ENCODE assay signal across 9 cellular contexts in the genomic region with DNA sequence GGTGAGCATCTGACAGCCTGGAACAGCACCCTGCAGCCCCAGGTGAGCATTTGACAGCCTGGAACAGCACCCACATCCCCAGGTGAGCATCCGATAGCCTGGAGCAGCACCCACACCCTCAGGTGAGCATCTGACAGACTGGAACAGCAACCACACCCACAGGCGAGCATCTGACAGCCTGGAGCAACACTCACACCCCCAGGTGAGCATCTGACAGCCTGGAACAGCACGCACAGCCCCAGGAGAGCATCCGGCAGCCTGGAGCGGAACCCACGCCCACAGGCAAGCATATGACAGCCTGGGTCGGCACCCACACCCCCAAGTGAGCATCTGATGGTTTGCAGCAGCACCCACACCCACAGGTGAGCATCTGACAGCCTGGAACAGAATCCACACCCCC. TPM values are rescaled to one million over a fixed set of nuclear protein-coding genes. Genes with fewer than 3 reads are reported as not detected.
DNase-seq lines count a peak whose midpoint lies in the region; FAIRE-seq and TF ChIP-seq lines count a peak whose summit lies in the region.
"Not testable (repeated sequence)": the region's sequence is repeated elsewhere in the genome, so short reads cannot be mapped to it uniquely, and the experiment has no call there.
"Had no signal": no experiment of that assay in that cellular context is flagged by ENCODE, and none has a peak within 500 bp of the region (broad histone marks: within the 10 kb centered on the region; RNA-seq: fewer than 3 reads in every experiment).

No MANE protein-coding gene starts in this region.

- CTCF ChIA-PET in activated naive CD4-positive, alpha-beta T cell treated with anti-CD3 and anti-CD28 coated beads for 36 hours (lab: Charles Lee) = not testable (repeated sequence)

- H3K27ac Mint-ChIP-seq in activated naive CD4-positive, alpha-beta T cell treated with anti-CD3 and anti-CD28 coated beads for 36 hours; osteocyte (ENCODE audit: unreplicated experiment): not testable (repeated sequence)

- H3K9me3 ChIP-seq in kidney (ENCODE audit: control insufficient read depth in 1 of 2, low read length in 2 of 2); suprapubic skin: not testable (repeated sequence)

- H3K9ac ChIP-seq in kidney (ENCODE audit: low read length in 2 of 2) = not testable (repeated sequence)

- H3K36me3 ChIP-seq in kidney (ENCODE audit: control insufficient read depth in 1 of 2, insufficient read depth in 2 of 2, low read length in 2 of 2); suprapubic skin: not testable (repeated sequence)

- H3K4me1 ChIP-seq in kidney (ENCODE audit: control insufficient read depth in 1 of 2, insufficient read depth in 1 of 2, low read depth in 1 of 2, low read length in 2 of 2); suprapubic skin: not testable (repeated sequence)

- peaks cover 26% of the 10 kb centered on the region for H3K27me3 Mint-ChIP-seq in activated naive CD4-positive, alpha-beta T cell treated with anti-CD3 and anti-CD28 coated beads for 36 hours (ENCODE audit: low read depth)
- not testable (repeated sequence) for H3K27me3 Mint-ChIP-seq in osteocyte (ENCODE audit: unreplicated experiment)

- not testable (repeated sequence) for H3K36me3 Mint-ChIP-seq in activated naive CD4-positive, alpha-beta T cell treated with anti-CD3 and anti-CD28 coated beads for 36 hours (ENCODE audit: low read depth); osteocyte (ENCODE audit: unreplicated experiment)

- DNase-seq in DMS53 (lab: John Stamatoyannopoulos, UW) (peak; percentile 51), NCI-H446 treated with DMSO at 0.1 percent for 48 hours (lab: John Stamatoyannopoulos, UW) (peak; percentile 3), erythroblast (lab: John Stamatoyannopoulos, UW) (peak; percentile 4 to 16), kidney (peak; percentile 94), osteocyte (ENCODE audit: extremely low spot score, unreplicated experiment) (peak; percentile 88), suprapubic skin (ENCODE audit: low spot score in 2 of 2) (peak; percentile 86 to 90)
- DNase-seq in activated CD4-positive, CD25-positive, alpha-beta regulatory T cell treated with anti-CD3 and anti-CD28 coated beads, Interleukin-2, amount 50 U/mL, for 72 hours = peak; percentile 42
- DNase-seq in activated naive CD4-positive, alpha-beta T cell treated with anti-CD3 and anti-CD28 coated beads for 36 hours = peak; percentile 30

- H3K27me3 ChIP-seq in suprapubic skin = peaks cover 13% of the 10 kb centered on the region

- intact Hi-C loops in activated naive CD4-positive, alpha-beta T cell treated with anti-CD3 and anti-CD28 coated beads for 36 hours (cut with micrococcal nuclease); kidney (cut with DNase I): not testable (repeated sequence)

- TF ChIP-seq POLR2A in erythroblast (IDR thresholded peaks at IDR 0.05; ENCODE audit: low read length); suprapubic skin (IDR thresholded peaks at IDR 0.05): not testable (repeated sequence)

- not testable (repeated sequence) for H3K4me1 Mint-ChIP-seq in activated naive CD4-positive, alpha-beta T cell treated with anti-CD3 and anti-CD28 coated beads for 36 hours (ENCODE audit: low read depth); osteocyte (ENCODE audit: unreplicated experiment)

- H3K4me3 Mint-ChIP-seq in activated naive CD4-positive, alpha-beta T cell treated with anti-CD3 and anti-CD28 coated beads for 36 hours; osteocyte (ENCODE audit: unreplicated experiment): not testable (repeated sequence)

- TF ChIP-seq EP300 in suprapubic skin (IDR thresholded peaks at IDR 0.05) = not testable (repeated sequence)

- H3K27ac ChIP-seq in kidney (ENCODE audit: low read depth in 2 of 2, low read length in 2 of 2); suprapubic skin: not testable (repeated sequence)

- TF ChIP-seq CTCF in kidney (IDR thresholded peaks at IDR 0.05; ENCODE audit: borderline replicate concordance, extremely low read depth, insufficient read depth); osteocyte (IDR thresholded peaks at IDR 0.05); suprapubic skin (IDR thresholded peaks at IDR 0.05): not testable (repeated sequence)

- not testable (repeated sequence) for H3K4me3 ChIP-seq in kidney (ENCODE audit: low read length in 2 of 2); suprapubic skin

- 48% methylated on average over 7 of the region's 7 CpGs for WGBS in suprapubic skin

- not testable (repeated sequence) for H3K9me3 Mint-ChIP-seq in activated naive CD4-positive, alpha-beta T cell treated with anti-CD3 and anti-CD28 coated beads for 36 hours; osteocyte (ENCODE audit: unreplicated experiment)

- not testable (repeated sequence) for FAIRE-seq in kidney (lab: Jason Lieb, UNC)

RNA-seq across cellular contexts. Expression of gene MMEL1, which starts 51.2 kb away (rescaled TPM):
- total RNA-seq in activated naive CD4-positive, alpha-beta T cell treated with anti-CD3 and anti-CD28 coated beads for 36 hours = 1 to 10 TPM; 1.2 to 1.5 TPM
- total RNA-seq in kidney (4.0 TPM), osteocyte (not detected in 2 replicates), suprapubic skin (1 to 10 TPM in 2 of 4 donors, not detected in 2; 2.2 to 2.6 TPM)
- polyA plus RNA-seq in kidney (ENCODE audit: insufficient read depth, low read depth, low replicate concordance) = 8.5 TPM
- total RNA-seq: bronchial epithelial cell had no signal

Comparison
In these comparisons a context has a peak if more than half of its experiments do, and no peak if none do; other contexts are left out.
1. DNase-seq: peak in every context shown above with its lines; median percentile 94 in kidney; 88 in osteocyte; 88 in suprapubic skin; 51 in DMS53; 42 in activated CD4-positive, CD25-positive, alpha-beta regulatory T cell treated with anti-CD3 and anti-CD28 coated beads, Interleukin-2, amount 50 U/mL, for 72 hours; 30 in activated naive CD4-positive, alpha-beta T cell treated with anti-CD3 and anti-CD28 coated beads for 36 hours; 10 in erythroblast; 3 in NCI-H446 treated with DMSO at 0.1 percent for 48 hours.